In genomic region chr19:13002389-13002898, GRCh38 we compare ENCODE assay signal across 13 cellular contexts. TPM values are rescaled to one million over a fixed set of nuclear protein-coding genes. Genes with fewer than 3 reads are reported as not detected.
DNase-seq lines count a peak whose midpoint lies in the region; ATAC-seq and TF ChIP-seq lines count a peak whose summit lies in the region.
"Had no signal": no experiment of that assay in that cellular context is flagged by ENCODE, and none has a peak within 500 bp of the region (broad histone marks: within the 10 kb centered on the region; RNA-seq: fewer than 3 reads in every experiment).

No MANE protein-coding gene starts in this region.

- peak; percentile 40 for ATAC-seq in thoracic aorta (ENCODE audit: insufficient number of reproducible peaks, low FRiP score, low read depth)

- no peaks in the 10 kb centered on the region for H3K4me1 Mint-ChIP-seq in nephron progenitor cell
- H3K4me1 Mint-ChIP-seq: activated CD4-positive, alpha-beta memory T cell treated with anti-CD3 and anti-CD28 coated beads, Interleukin-2, amount 10 ng/mL, durations not matched to agents 7 days and 5 days had no signal

- H3K4me3 Mint-ChIP-seq in nephron progenitor cell = no peak overlapping the region
- H3K4me3 Mint-ChIP-seq: activated CD4-positive, alpha-beta memory T cell treated with anti-CD3 and anti-CD28 coated beads, Interleukin-2, amount 10 ng/mL, durations not matched to agents 7 days and 5 days; memory B cell had no signal

- peak overlapping the region; percentile 23 to 64 (median 41) for H3K4me3 ChIP-seq in esophagus squamous epithelium
- H3K4me3 ChIP-seq in thoracic aorta = peak overlapping the region; percentile 73

- H3K27ac Mint-ChIP-seq in nephron progenitor cell = no peak overlapping the region
- H3K27ac Mint-ChIP-seq: activated CD4-positive, alpha-beta memory T cell treated with anti-CD3 and anti-CD28 coated beads, Interleukin-2, amount 10 ng/mL, durations not matched to agents 7 days and 5 days; memory B cell had no signal

- peak in 1 of 4 donors; percentile 23 for TF ChIP-seq POLR2A in esophagus squamous epithelium (IDR thresholded peaks at IDR 0.05)

- peaks cover 66 to 100% (median 94%) of the 10 kb centered on the region in 3 donors for H3K4me1 ChIP-seq in esophagus squamous epithelium
- peaks cover 44 to 93% of the 10 kb centered on the region in 2 donors for H3K4me1 ChIP-seq in thoracic aorta (ENCODE audit: control insufficient read depth in 1 of 2, low read depth in 2 of 2)

- no peaks in the 10 kb centered on the region for H3K36me3 Mint-ChIP-seq in nephron progenitor cell (ENCODE audit: low read depth)
- H3K36me3 Mint-ChIP-seq: memory B cell had no signal

- H3K27me3 ChIP-seq in esophagus squamous epithelium (no peaks in the 10 kb centered on the region), thoracic aorta (replicated peaks; ENCODE audit: insufficient read depth) (no peaks in the 10 kb centered on the region)

- 20 to 80% methylated on average over 1 of the region's 22 CpGs for WGBS in esophagus squamous epithelium, 2 donors

- H3K27ac ChIP-seq in esophagus squamous epithelium (peak overlapping the region; percentile 91 to 98 (median 94)), thoracic aorta (peak overlapping the region; percentile 97 to 99)

- peaks cover 97% of the 10 kb centered on the region for H3K27me3 Mint-ChIP-seq in nephron progenitor cell (ENCODE audit: low read depth, poor library complexity)

- no peaks in the 10 kb centered on the region for H3K9me3 Mint-ChIP-seq in nephron progenitor cell
- H3K9me3 Mint-ChIP-seq: activated CD4-positive, alpha-beta memory T cell treated with anti-CD3 and anti-CD28 coated beads, Interleukin-2, amount 10 ng/mL, durations not matched to agents 7 days and 5 days; memory B cell had no signal

- intact Hi-C loops in esophagus squamous epithelium (cut with DNase I) = no loop called here

- H3K9me3 ChIP-seq in esophagus squamous epithelium (no peaks in the 10 kb centered on the region), thoracic aorta (no peaks in the 10 kb centered on the region)

- DNase-seq in NCI-H446 (lab: John Stamatoyannopoulos, UW) = peak; percentile 77 to 86
- no peak for DNase-seq in esophagus squamous epithelium (lab: John Stamatoyannopoulos, UW)
- DNase-seq in middle frontal gyrus (ENCODE audit: extremely low spot score, low spot score) = peak; percentile 83
- DNase-seq in thoracic aorta (ENCODE audit: low spot score) = no peak
- no peak for DNase-seq in nephron progenitor cell
- DNase-seq in NCI-H1930 (lab: John Stamatoyannopoulos, UW) = no peak
- DNase-seq in activated gamma-delta T cell treated with Interleukin-2 at 50 U/mL for 16 hours = no peak
- no peak for DNase-seq in T1000 (lab: John Stamatoyannopoulos, UW)
- DNase-seq: activated CD4-positive, alpha-beta memory T cell treated with anti-CD3 and anti-CD28 coated beads, Interleukin-2, amount 10 ng/mL, durations not matched to agents 7 days and 5 days; DMS79 treated with DMSO at 0.1 percent for 48 hours; NCI-H510A; stimulated activated CD4-positive, alpha-beta T cell treated with anti-CD3 and anti-CD28 coated beads, Interleukin-15, amount 100 ng/mL, for 24 hours had no signal

- H3K36me3 ChIP-seq in esophagus squamous epithelium = no peaks in the 10 kb centered on the region
- no peaks in the 10 kb centered on the region for H3K36me3 ChIP-seq in thoracic aorta

- TF ChIP-seq CTCF in esophagus squamous epithelium (IDR thresholded peaks at IDR 0.05) (no peak), thoracic aorta (IDR thresholded peaks at IDR 0.05) (no peak), nephron progenitor cell (IDR thresholded peaks at IDR 0.05) (no peak)

RNA-seq across cellular contexts. Expression of gene NFIX, which starts 7.2 kb away (rescaled TPM):
- total RNA-seq in esophagus squamous epithelium (10 to 100 TPM; 32.3 to 81.2 (median 51.6) TPM), thoracic aorta (100 to 1,000 TPM; 126 to 145 TPM)

RNA-seq across cellular contexts. Expression of gene DAND5, which starts 33.1 kb away (rescaled TPM):
- total RNA-seq in esophagus squamous epithelium = not detected
- not detected for total RNA-seq in thoracic aorta

RNA-seq across cellular contexts. Expression of gene GADD45GIP1, which starts 45.4 kb away (rescaled TPM):
- total RNA-seq in esophagus squamous epithelium = 10 to 100 TPM; 34.4 to 59.7 (median 44.9) TPM
- 10 to 100 TPM; 30.2 to 42.8 TPM for total RNA-seq in thoracic aorta

RNA-seq across cellular contexts. Expression of gene RAD23A, which starts 56.8 kb away (rescaled TPM):
- 10 to 100 TPM; 67.7 to 87.4 (median 82.4) TPM for total RNA-seq in esophagus squamous epithelium
- total RNA-seq in thoracic aorta = 100 to 1,000 TPM; 116 to 130 TPM

Comparison
In these comparisons a context has a peak if more than half of its experiments do, and no peak if none do; other contexts are left out.
1. DNase-seq: peak in NCI-H446 (2 of 2) and middle frontal gyrus (single experiment); none in esophagus squamous epithelium (single experiment), thoracic aorta (single experiment), nephron progenitor cell (single experiment), NCI-H1930 (0 of 2), activated gamma-delta T cell treated with Interleukin-2 at 50 U/mL for 16 hours (single experiment) and T1000 (single experiment).